24 cellular contexts compared by ENCODE assay signal in the genomic region with DNA sequence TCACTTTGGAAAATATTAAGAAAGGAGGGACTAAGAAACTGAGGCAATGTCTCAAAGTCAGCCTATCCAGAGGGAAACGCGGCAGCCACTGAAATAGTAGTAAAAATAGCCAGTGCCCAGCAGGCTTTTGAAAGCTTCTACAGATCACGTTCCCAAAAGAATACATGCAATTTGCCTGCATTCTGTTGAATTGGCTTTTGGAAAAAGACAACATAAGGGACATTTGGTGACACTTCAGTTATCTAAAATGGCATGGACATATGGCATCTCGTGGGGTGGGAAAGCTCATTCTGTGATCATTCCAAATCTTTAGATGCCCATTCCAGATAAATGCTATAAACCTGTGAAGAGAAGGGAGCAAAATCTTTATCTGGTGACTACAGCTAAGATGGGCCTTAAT.
"Had no signal": no experiment of that assay in that cellular context is flagged by ENCODE, and none has a peak within 500 bp of the region (broad histone marks: within the 10 kb centered on the region; RNA-seq: fewer than 3 reads in every experiment).

No MANE protein-coding gene starts in this region.

- H3K27ac Mint-ChIP-seq: natural killer cell treated with Interleukin-12 subunit alpha and Interleukin-12 subunit beta and Interleukin-15 and Interleukin-18, amount 100 ng/mL, for 72 hours; neural progenitor cell; progenitor cell of endocrine pancreas; stimulated activated effector memory CD8-positive, alpha-beta T cell treated with anti-CD3 and anti-CD28 coated beads, Interleukin-12 subunit alpha, Interleukin-12 subunit beta, amount 100 ng/mL, for 72 hours; type B pancreatic cell had no signal

- H3K4me3 Mint-ChIP-seq: natural killer cell treated with Interleukin-12 subunit alpha and Interleukin-12 subunit beta and Interleukin-15 and Interleukin-18, amount 100 ng/mL, for 72 hours; neural progenitor cell; stimulated activated effector memory CD8-positive, alpha-beta T cell treated with anti-CD3 and anti-CD28 coated beads, Interleukin-12 subunit alpha, Interleukin-12 subunit beta, amount 100 ng/mL, for 72 hours; type B pancreatic cell had no signal

- H3K9me3 Mint-ChIP-seq: stimulated activated effector memory CD8-positive, alpha-beta T cell treated with anti-CD3 and anti-CD28 coated beads, Interleukin-12 subunit alpha, Interleukin-12 subunit beta, amount 100 ng/mL, for 72 hours; type B pancreatic cell had no signal

- DNase-seq: colonic mucosa; dermis blood vessel endothelial cell; erythroblast; foreskin keratinocyte; head of caudate nucleus; hypothalamus; islet precursor cell; left lung; mesenchymal stem cell; midbrain; nucleus accumbens; pancreas; right lobe of liver; stimulated activated CD4-positive, alpha-beta T cell treated with anti-CD3 and anti-CD28 coated beads, Interleukin-4, amount 100 ng/mL, for 1 hour; stimulated activated CD8-positive, alpha-beta memory T cell treated with anti-CD3 and anti-CD28 coated beads, Interleukin-4, amount 100 ng/mL, for 48 hours; stimulated activated naive CD8-positive, alpha-beta T cell treated with anti-CD3 and anti-CD28 coated beads, Interleukin-15, Interleukin-2, amounts not matched to agents 100 U/mL and 50 U/mL, for 24 hours; thyroid gland had no signal

- H3K4me1 Mint-ChIP-seq: stimulated activated effector memory CD8-positive, alpha-beta T cell treated with anti-CD3 and anti-CD28 coated beads, Interleukin-12 subunit alpha, Interleukin-12 subunit beta, amount 100 ng/mL, for 72 hours had no signal

- H3K27me3 Mint-ChIP-seq: progenitor cell of endocrine pancreas had no signal

- H3K4me2 ChIP-seq: neural progenitor cell had no signal

- H3K9ac ChIP-seq: neural progenitor cell had no signal

- H3K36me3 ChIP-seq: colonic mucosa, left lung, neural progenitor cell, pancreas, right lobe of liver, suprapubic skin, thyroid gland had no signal

- ATAC-seq: foreskin keratinocyte; left lung; natural killer cell treated with Interleukin-12 subunit alpha and Interleukin-12 subunit beta and Interleukin-15 and Interleukin-18, amount 100 ng/mL, for 72 hours; pancreas; right lobe of liver; stimulated activated effector memory CD8-positive, alpha-beta T cell treated with anti-CD3 and anti-CD28 coated beads, Interleukin-12 subunit alpha, Interleukin-12 subunit beta, amount 100 ng/mL, for 72 hours; stimulated activated naive CD8-positive, alpha-beta T cell treated with anti-CD3 and anti-CD28 coated beads, Interleukin-15, Interleukin-2, amounts not matched to agents 100 U/mL and 50 U/mL, for 24 hours had no signal

- H3K36me3 Mint-ChIP-seq: natural killer cell treated with Interleukin-12 subunit alpha and Interleukin-12 subunit beta and Interleukin-15 and Interleukin-18, amount 100 ng/mL, for 72 hours; neural progenitor cell; stimulated activated effector memory CD8-positive, alpha-beta T cell treated with anti-CD3 and anti-CD28 coated beads, Interleukin-12 subunit alpha, Interleukin-12 subunit beta, amount 100 ng/mL, for 72 hours; type B pancreatic cell had no signal

- H3K4me3 ChIP-seq: colonic mucosa, left lung, lung, neural progenitor cell, pancreas, right lobe of liver, suprapubic skin, thyroid gland had no signal

- H3K9me3 ChIP-seq: colonic mucosa, left lung, pancreas, right lobe of liver, suprapubic skin, thyroid gland had no signal

- H3K4me1 ChIP-seq: colonic mucosa, foreskin keratinocyte, left lung, neural progenitor cell, pancreas, right lobe of liver, suprapubic skin, thyroid gland had no signal

- H3K27me3 ChIP-seq: colonic mucosa, foreskin keratinocyte, left lung, neural progenitor cell, pancreas, right lobe of liver, suprapubic skin, thyroid gland had no signal

- H3K27ac ChIP-seq: colonic mucosa, foreskin keratinocyte, left lung, neural progenitor cell, pancreas, right lobe of liver, suprapubic skin, thyroid gland had no signal

- H2AFZ ChIP-seq: neural progenitor cell had no signal
